In the genomic region with DNA sequence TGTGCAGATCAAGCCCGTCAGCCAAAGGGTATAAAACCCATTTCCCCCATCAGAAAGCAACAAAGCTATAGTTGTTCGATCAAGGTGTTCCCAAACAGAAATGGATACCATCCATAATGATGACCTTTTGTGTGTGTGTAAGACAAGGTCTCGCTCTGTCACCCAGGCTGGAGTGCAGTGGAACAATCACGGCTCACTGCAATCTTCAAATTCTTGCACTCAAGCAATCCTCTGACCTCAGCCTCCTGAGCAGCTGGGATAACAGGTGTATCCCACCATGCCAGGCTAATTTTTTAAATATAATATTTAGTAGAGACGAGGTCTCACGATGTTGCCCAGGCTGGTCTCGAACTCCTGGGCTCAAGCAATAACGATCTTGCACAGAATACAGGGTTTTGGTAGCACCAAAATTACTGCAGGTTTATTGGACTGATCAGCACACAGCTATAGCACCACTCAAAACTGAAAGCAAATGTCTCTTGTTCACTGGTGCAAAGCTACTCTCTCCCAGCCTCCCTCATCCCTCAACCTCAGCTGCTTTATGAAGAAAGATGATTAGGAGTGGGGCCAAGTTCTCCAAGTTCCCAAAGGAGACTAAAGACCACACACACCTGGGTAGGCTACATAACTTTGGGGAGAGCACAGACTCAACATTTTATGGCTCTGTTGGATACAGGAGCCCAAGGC, we compare ENCODE assay signal across 12 cellular contexts.
A peak's percentile ranks its signal among the peaks of the same experiment; 100 is the strongest.
DNase-seq lines count a peak whose midpoint lies in the region; ATAC-seq, FAIRE-seq and TF ChIP-seq lines count a peak whose summit lies in the region.
"Had no signal": no experiment of that assay in that cellular context is flagged by ENCODE, and none has a peak within 500 bp of the region (broad histone marks: within the 10 kb centered on the region; RNA-seq: fewer than 3 reads in every experiment).

No MANE protein-coding gene starts in this region.

- no peaks in the 10 kb centered on the region for H3F3A ChIP-seq in GM23338 (replicated peaks; ENCODE audit: low read depth)

- DNase-seq in GM23338 (ENCODE audit: low spot score) (no peak), SJSA1 (ENCODE audit: low read depth in 1 of 2, low spot score in 2 of 2) (no peak), D721Med (ENCODE audit: insufficient read length, low spot score) (no peak), NCI-H526 (lab: John Stamatoyannopoulos, UW) (no peak), T1000 (lab: John Stamatoyannopoulos, UW) (no peak)
- DNase-seq: NCI-H1105, Peyer's patch had no signal

- peaks cover 3% of the 10 kb centered on the region for H3K27me3 Mint-ChIP-seq in GM23338 (ENCODE audit: insufficient read depth, low read depth, poor library complexity)

- FAIRE-seq in D721Med (lab: Jason Lieb, UNC), result no peak
- FAIRE-seq: islet of Langerhans had no signal

- H3K4me1 ChIP-seq in GM23338 (ENCODE audit: insufficient read depth) (peaks cover 31% of the 10 kb centered on the region), SJSA1 (replicated peaks) (peaks cover 17% of the 10 kb centered on the region), mesodermal cell (ENCODE audit: control insufficient read depth, insufficient read depth, low read length, poor library complexity, severe bottlenecking) (peaks cover 28% of the 10 kb centered on the region)

- 95 to 98% methylated on average over 5 to 6 of the region's 8 CpGs for WGBS in mesodermal cell (ENCODE audit: insufficient coverage in 2 of 2), 2 experiments

- H3K27me3 ChIP-seq in GM23338 (ENCODE audit: insufficient read depth), result no peaks in the 10 kb centered on the region
- H3K27me3 ChIP-seq in SJSA1 (replicated peaks), result no peaks in the 10 kb centered on the region
- H3K27me3 ChIP-seq: Peyer's patch had no signal

- 0 out of 2 replicates have a peak overlapping the region, but pooled peaks have one; percentile 16 for H3K4me2 ChIP-seq in GM23338

- no peaks in the 10 kb centered on the region for H3K36me3 Mint-ChIP-seq in GM23338 (ENCODE audit: low read depth)

- TF ChIP-seq CTCF in GM23338 (conservative IDR thresholded peaks at IDR 0.05; ENCODE audit: low read depth in 2 of 2), result no peak
- TF ChIP-seq CTCF in D721Med (IDR thresholded peaks at IDR 0.05; ENCODE audit: insufficient read depth, missing control alignments), result no peak

- peak overlapping the region; percentile 18; the same call in 1 of the 2 replicates for H3K27ac ChIP-seq in GM23338 (ENCODE audit: low read depth)
- peak overlapping the region; percentile 72; the same call in 1 of the 2 replicates for H3K27ac ChIP-seq in SJSA1
- peak overlapping the region; percentile 52 for H3K27ac ChIP-seq in mesodermal cell (ENCODE audit: low read depth, low read length, severe bottlenecking)

- H3K4me1 Mint-ChIP-seq in GM23338, result peaks cover 30% of the 10 kb centered on the region

- no peaks in the 10 kb centered on the region for H3K9me3 ChIP-seq in SJSA1 (replicated peaks)
- H3K9me3 ChIP-seq in mesodermal cell (ENCODE audit: control insufficient read depth, low read length), result no peaks in the 10 kb centered on the region
- H3K9me3 ChIP-seq: Peyer's patch had no signal

- peaks cover 93% of the 10 kb centered on the region for H3K79me2 ChIP-seq in GM23338 (replicated peaks; ENCODE audit: insufficient read depth)

- peak overlapping the region; percentile 59; the same call in 1 of the 2 replicates for H3K27ac Mint-ChIP-seq in GM23338

- no peak overlapping the region for H3K4me3 ChIP-seq in GM23338
- no peak overlapping the region for H3K4me3 ChIP-seq in SJSA1
- no peak overlapping the region for H3K4me3 ChIP-seq in mesodermal cell (ENCODE audit: extremely low read depth, insufficient read depth, low read length, poor library complexity, severe bottlenecking)
- H3K4me3 ChIP-seq: Peyer's patch had no signal

- ATAC-seq in GM18517 (IDR thresholded peaks at IDR 0.05; ENCODE audit: unreplicated experiment) (peak; percentile 46), GM23338 (no peak), GM19324 (IDR thresholded peaks at IDR 0.05; ENCODE audit: low FRiP score, unreplicated experiment) (no peak)
- ATAC-seq: sciatic nerve had no signal

- H3K36me3 ChIP-seq in GM23338 (ENCODE audit: insufficient read depth) (no peaks in the 10 kb centered on the region), SJSA1 (no peaks in the 10 kb centered on the region), mesodermal cell (ENCODE audit: control insufficient read depth, insufficient read depth, low read length) (no peaks in the 10 kb centered on the region)
- H3K36me3 ChIP-seq: Peyer's patch had no signal

- no peak overlapping the region for H2AFZ ChIP-seq in GM23338

- H3K9me3 Mint-ChIP-seq in GM23338, result no peaks in the 10 kb centered on the region

- H3K9me2 ChIP-seq in GM23338 (ENCODE audit: insufficient read depth), result 0 out of 2 replicates have a peak, but pooled peaks cover 4% of the 10 kb centered on the region

- no peak overlapping the region for H3K4me3 Mint-ChIP-seq in GM23338

- no peaks in the 10 kb centered on the region; the same call in none of the 2 replicates for H4K20me1 ChIP-seq in GM23338 (replicated peaks; ENCODE audit: insufficient read depth)

TF ChIP-seq in GM23338, 12 proteins besides CTCF, POLR2A, EP300 and RAD21:
- TF ChIP-seq ZNF331 (CRISPR knock-in tag; IDR thresholded peaks at IDR 0.05; ENCODE audit: low read depth) (no peak), JUNB (IDR thresholded peaks at IDR 0.05; ENCODE audit: unreplicated experiment) (no peak), EZH2 (IDR thresholded peaks at IDR 0.05; ENCODE audit: low read depth, unreplicated experiment) (no peak), POLR2AphosphoS5 (IDR thresholded peaks at IDR 0.05; ENCODE audit: low read depth) (no peak)
- TF ChIP-seq, protein P1, sequence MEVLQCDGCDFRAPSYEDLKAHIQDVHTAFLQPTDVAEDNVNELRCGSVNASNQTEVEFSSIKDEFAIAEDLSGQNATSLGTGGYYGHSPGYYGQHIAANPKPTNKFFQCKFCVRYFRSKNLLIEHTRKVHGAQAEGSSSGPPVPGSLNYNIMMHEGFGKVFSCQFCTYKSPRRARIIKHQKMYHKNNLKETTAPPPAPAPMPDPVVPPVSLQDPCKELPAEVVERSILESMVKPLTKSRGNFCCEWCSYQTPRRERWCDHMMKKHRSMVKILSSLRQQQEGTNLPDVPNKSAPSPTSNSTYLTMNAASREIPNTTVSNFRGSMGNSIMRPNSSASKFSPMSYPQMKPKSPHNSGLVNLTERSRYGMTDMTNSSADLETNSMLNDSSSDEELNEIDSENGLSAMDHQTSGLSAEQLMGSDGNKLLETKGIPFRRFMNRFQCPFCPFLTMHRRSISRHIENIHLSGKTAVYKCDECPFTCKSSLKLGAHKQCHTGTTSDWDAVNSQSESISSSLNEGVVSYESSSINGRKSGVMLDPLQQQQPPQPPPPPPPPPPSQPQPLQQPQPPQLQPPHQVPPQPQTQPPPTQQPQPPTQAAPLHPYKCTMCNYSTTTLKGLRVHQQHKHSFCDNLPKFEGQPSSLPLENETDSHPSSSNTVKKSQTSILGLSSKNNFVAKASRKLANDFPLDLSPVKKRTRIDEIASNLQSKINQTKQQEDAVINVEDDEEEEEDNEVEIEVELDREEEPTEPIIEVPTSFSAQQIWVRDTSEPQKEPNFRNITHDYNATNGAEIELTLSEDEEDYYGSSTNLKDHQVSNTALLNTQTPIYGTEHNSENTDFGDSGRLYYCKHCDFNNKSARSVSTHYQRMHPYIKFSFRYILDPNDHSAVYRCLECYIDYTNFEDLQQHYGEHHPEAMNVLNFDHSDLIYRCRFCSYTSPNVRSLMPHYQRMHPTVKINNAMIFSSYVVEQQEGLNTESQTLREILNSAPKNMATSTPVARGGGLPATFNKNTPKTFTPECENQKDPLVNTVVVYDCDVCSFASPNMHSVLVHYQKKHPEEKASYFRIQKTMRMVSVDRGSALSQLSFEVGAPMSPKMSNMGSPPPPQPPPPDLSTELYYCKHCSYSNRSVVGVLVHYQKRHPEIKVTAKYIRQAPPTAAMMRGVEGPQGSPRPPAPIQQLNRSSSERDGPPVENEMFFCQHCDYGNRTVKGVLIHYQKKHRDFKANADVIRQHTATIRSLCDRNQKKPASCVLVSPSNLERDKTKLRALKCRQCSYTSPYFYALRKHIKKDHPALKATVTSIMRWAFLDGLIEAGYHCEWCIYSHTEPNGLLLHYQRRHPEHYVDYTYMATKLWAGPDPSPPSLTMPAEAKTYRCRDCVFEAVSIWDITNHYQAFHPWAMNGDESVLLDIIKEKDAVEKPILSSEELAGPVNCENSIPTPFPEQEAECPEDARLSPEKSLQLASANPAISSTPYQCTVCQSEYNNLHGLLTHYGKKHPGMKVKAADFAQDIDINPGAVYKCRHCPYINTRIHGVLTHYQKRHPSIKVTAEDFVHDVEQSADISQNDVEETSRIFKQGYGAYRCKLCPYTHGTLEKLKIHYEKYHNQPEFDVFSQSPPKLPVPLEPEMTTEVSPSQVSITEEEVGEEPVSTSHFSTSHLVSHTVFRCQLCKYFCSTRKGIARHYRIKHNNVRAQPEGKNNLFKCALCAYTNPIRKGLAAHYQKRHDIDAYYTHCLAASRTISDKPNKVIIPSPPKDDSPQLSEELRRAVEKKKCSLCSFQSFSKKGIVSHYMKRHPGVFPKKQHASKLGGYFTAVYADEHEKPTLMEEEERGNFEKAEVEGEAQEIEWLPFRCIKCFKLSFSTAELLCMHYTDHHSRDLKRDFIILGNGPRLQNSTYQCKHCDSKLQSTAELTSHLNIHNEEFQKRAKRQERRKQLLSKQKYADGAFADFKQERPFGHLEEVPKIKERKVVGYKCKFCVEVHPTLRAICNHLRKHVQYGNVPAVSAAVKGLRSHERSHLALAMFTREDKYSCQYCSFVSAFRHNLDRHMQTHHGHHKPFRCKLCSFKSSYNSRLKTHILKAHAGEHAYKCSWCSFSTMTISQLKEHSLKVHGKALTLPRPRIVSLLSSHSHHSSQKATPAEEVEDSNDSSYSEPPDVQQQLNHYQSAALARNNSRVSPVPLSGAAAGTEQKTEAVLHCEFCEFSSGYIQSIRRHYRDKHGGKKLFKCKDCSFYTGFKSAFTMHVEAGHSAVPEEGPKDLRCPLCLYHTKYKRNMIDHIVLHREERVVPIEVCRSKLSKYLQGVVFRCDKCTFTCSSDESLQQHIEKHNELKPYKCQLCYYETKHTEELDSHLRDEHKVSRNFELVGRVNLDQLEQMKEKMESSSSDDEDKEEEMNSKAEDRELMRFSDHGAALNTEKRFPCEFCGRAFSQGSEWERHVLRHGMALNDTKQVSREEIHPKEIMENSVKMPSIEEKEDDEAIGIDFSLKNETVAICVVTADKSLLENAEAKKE (CRISPR knock-in tag; IDR thresholded peaks at IDR 0.05), result no peak
- TF ChIP-seq, protein P2, sequence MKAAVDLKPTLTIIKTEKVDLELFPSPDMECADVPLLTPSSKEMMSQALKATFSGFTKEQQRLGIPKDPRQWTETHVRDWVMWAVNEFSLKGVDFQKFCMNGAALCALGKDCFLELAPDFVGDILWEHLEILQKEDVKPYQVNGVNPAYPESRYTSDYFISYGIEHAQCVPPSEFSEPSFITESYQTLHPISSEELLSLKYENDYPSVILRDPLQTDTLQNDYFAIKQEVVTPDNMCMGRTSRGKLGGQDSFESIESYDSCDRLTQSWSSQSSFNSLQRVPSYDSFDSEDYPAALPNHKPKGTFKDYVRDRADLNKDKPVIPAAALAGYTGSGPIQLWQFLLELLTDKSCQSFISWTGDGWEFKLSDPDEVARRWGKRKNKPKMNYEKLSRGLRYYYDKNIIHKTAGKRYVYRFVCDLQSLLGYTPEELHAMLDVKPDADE (IDR thresholded peaks at IDR 0.05), result no peak

Comparison
In these comparisons a context has a peak if more than half of its experiments do, and no peak if none do; other contexts are left out.
1. H3K27ac ChIP-seq: peak in every context shown above with its lines; median percentile 72 in SJSA1; 52 in mesodermal cell; 18 in GM23338.